Comparison of ENCODE assay signal across 1 cellular context in genomic region chr11:76444384-76445121, GRCh38.
A peak's percentile ranks its signal among the peaks of the same experiment; 100 is the strongest.
TF ChIP-seq lines count a peak whose summit lies in the region.

Gene EMSY (plus strand): TSS chr11:76445018. CDS start chr11:76446939, 1,921 bp downstream.

TF ChIP-seq in HEK293, 187 proteins besides CTCF, POLR2A, EP300 and RAD21 (continued from another document):
- TF ChIP-seq ZNF518A (tag by site-specific recombination; conservative IDR thresholded peaks at IDR 0.05; ENCODE audit: low read depth) (no peak), ZNF175 (tag by site-specific recombination; IDR thresholded peaks at IDR 0.05) (no peak), ZNF530 (tag by site-specific recombination; IDR thresholded peaks at IDR 0.05; ENCODE audit: low read depth) (no peak), ZNF366 (tag by site-specific recombination; conservative IDR thresholded peaks at IDR 0.05) (peak; percentile 100), SP7 (tag by site-specific recombination; IDR thresholded peaks at IDR 0.05) (peak; percentile 42; the same call in 1 of the 2 replicates), WT1 (tag by site-specific recombination; IDR thresholded peaks at IDR 0.05) (no peak), ZNF223 (tag by site-specific recombination; IDR thresholded peaks at IDR 0.05) (no peak), ZNF513 (tag by site-specific recombination; IDR thresholded peaks at IDR 0.05) (no peak), ZNF658 (tag by site-specific recombination; IDR thresholded peaks at IDR 0.05) (no peak), ZSCAN30 (tag by site-specific recombination; IDR thresholded peaks at IDR 0.05) (no peak), HOXD13 (CRISPR knock-in tag; IDR thresholded peaks at IDR 0.05; ENCODE audit: borderline replicate concordance) (no peak), ZNF211 (tag by site-specific recombination; IDR thresholded peaks at IDR 0.05; ENCODE audit: low read depth) (no peak), ZNF76 (tag by site-specific recombination; IDR thresholded peaks at IDR 0.05; ENCODE audit: borderline replicate concordance, low read depth) (peak; percentile 97), GLI2 (tag by site-specific recombination; IDR thresholded peaks at IDR 0.05; ENCODE audit: borderline replicate concordance, low read depth) (no peak), ZNF529 (tag by site-specific recombination; IDR thresholded peaks at IDR 0.05; ENCODE audit: insufficient replicate concordance) (no peak), ZNF394 (tag by site-specific recombination; IDR thresholded peaks at IDR 0.05; ENCODE audit: borderline replicate concordance) (no peak; the same call in 1 of the 2 replicates), ZNF830 (tag by site-specific recombination; IDR thresholded peaks at IDR 0.05; ENCODE audit: low read depth) (no peak), ZBTB21 (tag by site-specific recombination; IDR thresholded peaks at IDR 0.05) (peak; percentile 56), ELK4 (IDR thresholded peaks at IDR 0.05; ENCODE audit: borderline replicate concordance, low read depth, low read length) (no peak), BCL11A (tag by site-specific recombination; IDR thresholded peaks at IDR 0.05; ENCODE audit: low read depth) (no peak), ZNF514 (tag by site-specific recombination; IDR thresholded peaks at IDR 0.05) (no peak), ZNF488 (tag by site-specific recombination; IDR thresholded peaks at IDR 0.05) (no peak), ZNF24 (tag by site-specific recombination; IDR thresholded peaks at IDR 0.05) (no peak), ZNF600 (tag by site-specific recombination; IDR thresholded peaks at IDR 0.05) (peak; percentile 86), ZNF274 (IDR thresholded peaks at IDR 0.05; ENCODE audit: low read length) (no peak), ZNF274 (tag by site-specific recombination; IDR thresholded peaks at IDR 0.05; ENCODE audit: borderline replicate concordance) (no peak), ZNF433 (tag by site-specific recombination; IDR thresholded peaks at IDR 0.05; ENCODE audit: low read depth) (no peak), ZNF549 (tag by site-specific recombination; IDR thresholded peaks at IDR 0.05) (no peak), HOXA7 (CRISPR knock-in tag; IDR thresholded peaks at IDR 0.05; ENCODE audit: borderline replicate concordance) (no peak), ZNF10 (tag by site-specific recombination; IDR thresholded peaks at IDR 0.05) (no peak), ZNF426 (tag by site-specific recombination; IDR thresholded peaks at IDR 0.05) (no peak), ZSCAN23 (tag by site-specific recombination; IDR thresholded peaks at IDR 0.05) (no peak), KLF7 (tag by site-specific recombination; IDR thresholded peaks at IDR 0.05; ENCODE audit: borderline replicate concordance) (no peak), ZNF391 (tag by site-specific recombination; IDR thresholded peaks at IDR 0.05; ENCODE audit: borderline replicate concordance, low read depth) (0 out of 2 replicates have a peak, but pooled peaks have one; percentile 36), KLF10 (tag by site-specific recombination; IDR thresholded peaks at IDR 0.05) (no peak)
- TF ChIP-seq, protein P1, sequence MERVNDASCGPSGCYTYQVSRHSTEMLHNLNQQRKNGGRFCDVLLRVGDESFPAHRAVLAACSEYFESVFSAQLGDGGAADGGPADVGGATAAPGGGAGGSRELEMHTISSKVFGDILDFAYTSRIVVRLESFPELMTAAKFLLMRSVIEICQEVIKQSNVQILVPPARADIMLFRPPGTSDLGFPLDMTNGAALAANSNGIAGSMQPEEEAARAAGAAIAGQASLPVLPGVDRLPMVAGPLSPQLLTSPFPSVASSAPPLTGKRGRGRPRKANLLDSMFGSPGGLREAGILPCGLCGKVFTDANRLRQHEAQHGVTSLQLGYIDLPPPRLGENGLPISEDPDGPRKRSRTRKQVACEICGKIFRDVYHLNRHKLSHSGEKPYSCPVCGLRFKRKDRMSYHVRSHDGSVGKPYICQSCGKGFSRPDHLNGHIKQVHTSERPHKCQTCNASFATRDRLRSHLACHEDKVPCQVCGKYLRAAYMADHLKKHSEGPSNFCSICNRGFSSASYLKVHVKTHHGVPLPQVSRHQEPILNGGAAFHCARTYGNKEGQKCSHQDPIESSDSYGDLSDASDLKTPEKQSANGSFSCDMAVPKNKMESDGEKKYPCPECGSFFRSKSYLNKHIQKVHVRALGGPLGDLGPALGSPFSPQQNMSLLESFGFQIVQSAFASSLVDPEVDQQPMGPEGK (tag by site-specific recombination; IDR thresholded peaks at IDR 0.05) = no peak
- TF ChIP-seq, protein P2, sequence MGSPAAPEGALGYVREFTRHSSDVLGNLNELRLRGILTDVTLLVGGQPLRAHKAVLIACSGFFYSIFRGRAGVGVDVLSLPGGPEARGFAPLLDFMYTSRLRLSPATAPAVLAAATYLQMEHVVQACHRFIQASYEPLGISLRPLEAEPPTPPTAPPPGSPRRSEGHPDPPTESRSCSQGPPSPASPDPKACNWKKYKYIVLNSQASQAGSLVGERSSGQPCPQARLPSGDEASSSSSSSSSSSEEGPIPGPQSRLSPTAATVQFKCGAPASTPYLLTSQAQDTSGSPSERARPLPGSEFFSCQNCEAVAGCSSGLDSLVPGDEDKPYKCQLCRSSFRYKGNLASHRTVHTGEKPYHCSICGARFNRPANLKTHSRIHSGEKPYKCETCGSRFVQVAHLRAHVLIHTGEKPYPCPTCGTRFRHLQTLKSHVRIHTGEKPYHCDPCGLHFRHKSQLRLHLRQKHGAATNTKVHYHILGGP (tag by site-specific recombination; IDR thresholded peaks at IDR 0.05) = no peak
- TF ChIP-seq, protein P3, sequence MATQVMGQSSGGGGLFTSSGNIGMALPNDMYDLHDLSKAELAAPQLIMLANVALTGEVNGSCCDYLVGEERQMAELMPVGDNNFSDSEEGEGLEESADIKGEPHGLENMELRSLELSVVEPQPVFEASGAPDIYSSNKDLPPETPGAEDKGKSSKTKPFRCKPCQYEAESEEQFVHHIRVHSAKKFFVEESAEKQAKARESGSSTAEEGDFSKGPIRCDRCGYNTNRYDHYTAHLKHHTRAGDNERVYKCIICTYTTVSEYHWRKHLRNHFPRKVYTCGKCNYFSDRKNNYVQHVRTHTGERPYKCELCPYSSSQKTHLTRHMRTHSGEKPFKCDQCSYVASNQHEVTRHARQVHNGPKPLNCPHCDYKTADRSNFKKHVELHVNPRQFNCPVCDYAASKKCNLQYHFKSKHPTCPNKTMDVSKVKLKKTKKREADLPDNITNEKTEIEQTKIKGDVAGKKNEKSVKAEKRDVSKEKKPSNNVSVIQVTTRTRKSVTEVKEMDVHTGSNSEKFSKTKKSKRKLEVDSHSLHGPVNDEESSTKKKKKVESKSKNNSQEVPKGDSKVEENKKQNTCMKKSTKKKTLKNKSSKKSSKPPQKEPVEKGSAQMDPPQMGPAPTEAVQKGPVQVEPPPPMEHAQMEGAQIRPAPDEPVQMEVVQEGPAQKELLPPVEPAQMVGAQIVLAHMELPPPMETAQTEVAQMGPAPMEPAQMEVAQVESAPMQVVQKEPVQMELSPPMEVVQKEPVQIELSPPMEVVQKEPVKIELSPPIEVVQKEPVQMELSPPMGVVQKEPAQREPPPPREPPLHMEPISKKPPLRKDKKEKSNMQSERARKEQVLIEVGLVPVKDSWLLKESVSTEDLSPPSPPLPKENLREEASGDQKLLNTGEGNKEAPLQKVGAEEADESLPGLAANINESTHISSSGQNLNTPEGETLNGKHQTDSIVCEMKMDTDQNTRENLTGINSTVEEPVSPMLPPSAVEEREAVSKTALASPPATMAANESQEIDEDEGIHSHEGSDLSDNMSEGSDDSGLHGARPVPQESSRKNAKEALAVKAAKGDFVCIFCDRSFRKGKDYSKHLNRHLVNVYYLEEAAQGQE (tag by site-specific recombination; IDR thresholded peaks at IDR 0.05) = 0 out of 2 replicates have a peak, but pooled peaks have one; percentile 3
- TF ChIP-seq, protein P4, sequence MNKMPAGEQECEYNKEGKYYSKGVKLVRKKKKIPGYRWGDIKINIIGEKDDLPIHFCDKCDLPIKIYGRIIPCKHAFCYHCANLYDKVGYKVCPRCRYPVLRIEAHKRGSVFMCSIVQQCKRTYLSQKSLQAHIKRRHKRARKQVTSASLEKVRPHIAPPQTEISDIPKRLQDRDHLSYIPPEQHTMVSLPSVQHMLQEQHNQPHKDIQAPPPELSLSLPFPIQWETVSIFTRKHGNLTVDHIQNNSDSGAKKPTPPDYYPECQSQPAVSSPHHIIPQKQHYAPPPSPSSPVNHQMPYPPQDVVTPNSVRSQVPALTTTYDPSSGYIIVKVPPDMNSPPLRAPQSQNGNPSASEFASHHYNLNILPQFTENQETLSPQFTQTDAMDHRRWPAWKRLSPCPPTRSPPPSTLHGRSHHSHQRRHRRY (tag by site-specific recombination; IDR thresholded peaks at IDR 0.05) = no peak
